ENCODE assay signal across 20 cellular contexts in the genomic region with DNA sequence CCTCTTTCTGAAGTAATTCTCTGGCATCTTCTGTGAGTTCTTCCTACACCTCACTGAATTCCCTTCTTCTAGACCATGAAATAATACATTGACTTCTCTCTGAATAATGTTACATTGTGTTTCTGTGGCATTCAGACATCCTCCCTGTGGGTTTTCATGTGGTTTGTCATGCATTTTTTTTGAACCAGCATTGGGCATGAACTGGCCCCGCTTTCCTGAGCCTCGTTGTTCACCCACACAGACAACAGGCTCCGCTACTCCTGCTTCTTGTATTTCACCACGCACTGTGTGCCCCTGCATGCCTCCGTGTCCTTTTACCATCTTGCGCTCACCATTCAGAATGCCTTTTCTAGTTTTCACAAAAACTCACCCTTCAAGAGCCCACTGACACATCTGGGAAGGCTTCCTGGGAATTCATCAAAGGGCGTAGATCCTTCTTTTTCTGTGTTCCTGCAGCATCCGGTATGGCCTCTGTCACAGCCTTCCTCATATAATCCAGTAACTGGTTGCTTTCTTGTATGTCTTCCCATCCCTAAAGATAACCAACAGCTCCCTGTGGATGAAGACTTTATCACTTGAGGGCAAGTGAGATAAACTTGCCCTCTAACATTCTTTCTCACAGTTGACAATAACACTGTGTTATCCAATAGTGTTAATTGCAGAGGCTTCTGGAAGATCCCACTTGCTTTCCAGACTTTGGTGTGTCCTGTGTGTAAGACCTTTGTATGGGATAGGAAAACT. TPM values are rescaled to one million over a fixed set of nuclear protein-coding genes. Genes with fewer than 3 reads are reported as not detected.
"Had no signal": no experiment of that assay in that cellular context is flagged by ENCODE, and none has a peak within 500 bp of the region (broad histone marks: within the 10 kb centered on the region; RNA-seq: fewer than 3 reads in every experiment).

No MANE protein-coding gene starts in this region.

- H3K79me2 ChIP-seq: hepatocyte had no signal

- FAIRE-seq: bronchial epithelial cell, pancreas had no signal

- H3K4me3 ChIP-seq: esophagus squamous epithelium, hepatocyte, lung, pancreas, spleen, thoracic aorta, upper lobe of left lung had no signal

- H3K9me3 ChIP-seq: esophagus squamous epithelium, pancreas, spleen, thoracic aorta, upper lobe of left lung had no signal

- H3K27ac ChIP-seq: esophagus squamous epithelium, hepatocyte, pancreas, spleen, thoracic aorta, upper lobe of left lung had no signal

- H3K27me3 ChIP-seq: esophagus squamous epithelium, hepatocyte, pancreas, spleen, upper lobe of left lung had no signal

- DNase-seq: activated B cell treated with CpG ODN at 0.5 μM for 24 hours; activated CD4-positive, alpha-beta T cell treated with anti-CD3 and anti-CD28 coated beads for 48 hours; activated CD8-positive, alpha-beta T cell treated with anti-CD3 and anti-CD28 coated beads for 36 hours; activated naive CD4-positive, alpha-beta T cell; activated T-cell treated with anti-CD3 and anti-CD28 coated beads, Interleukin-2, amount 50 U/mL, for 1 hour; effector memory CD4-positive, alpha-beta T cell; esophagus squamous epithelium; naive B cell; pancreas; spleen; stimulated activated CD4-positive, alpha-beta T cell treated with anti-CD3 and anti-CD28 coated beads, Interleukin-4, amount 100 ng/mL, for 4 hours; T-cell; upper lobe of left lung had no signal

- H3K4me2 ChIP-seq: hepatocyte had no signal

- H2AFZ ChIP-seq: hepatocyte had no signal

- H3K36me3 ChIP-seq: esophagus squamous epithelium, pancreas, spleen, thoracic aorta, upper lobe of left lung had no signal

- H3K4me1 ChIP-seq: pancreas, spleen, upper lobe of left lung had no signal

- ATAC-seq: activated CD8-positive, alpha-beta T cell treated with anti-CD3 and anti-CD28 coated beads for 36 hours; activated T-helper 17 cell treated with anti-CD3 and anti-CD28 coated beads, Interleukin-2, amount 50 U/mL, for 72 hours; pancreas; sciatic nerve; stimulated activated memory B cell treated with anti-CD40 and anti-IgM and Interleukin-4, amounts not matched to agents 10 μg/mL and 1 μg/mL and 100 μg/mL, for 72 hours; T-cell had no signal

RNA-seq across cellular contexts. Expression of a gene that starts 51.5 kb away (rescaled TPM):
- total RNA-seq: activated B cell treated with CpG ODN at 0.5 μM for 24 hours; activated CD8-positive, alpha-beta T cell treated with anti-CD3 and anti-CD28 coated beads for 36 hours; activated T-helper 17 cell treated with anti-CD3 and anti-CD28 coated beads, Interleukin-2, amount 50 U/mL, for 72 hours had no signal
